ENCODE assay signal across 12 cellular contexts in genomic region chrX:68929332-68930150, GRCh38.
DNase-seq lines count a peak whose midpoint lies in the region; ATAC-seq and TF ChIP-seq lines count a peak whose summit lies in the region.
"Had no signal": no experiment of that assay in that cellular context is flagged by ENCODE, and none has a peak within 500 bp of the region (broad histone marks: within the 10 kb centered on the region; RNA-seq: fewer than 3 reads in every experiment).

No MANE protein-coding gene starts in this region.

- peaks cover 0 to 5% (median 1%) of the 10 kb centered on the region in 4 donors for H3K4me1 Mint-ChIP-seq in naive thymus-derived CD8-positive, alpha-beta T cell
- H3K4me1 Mint-ChIP-seq: activated CD4-positive, alpha-beta T cell treated with anti-CD3 and anti-CD28 coated beads, Interleukin-2, amount 10 ng/mL, durations not matched to agents 24 days and 14 days had no signal

- in situ Hi-C loops in mammary epithelial cell (cut with MboI; ENCODE audit: low sequenced_read_pairs in 2 of 2): loop anchor here in 1 of 2 donors (10.0 kb wide), 1 partner anchor 95 kb away; no protein-coding TSS in a partner anchor

- H3K4me2 ChIP-seq in mammary epithelial cell (ENCODE audit: insufficient read depth, low read depth, low read length): no peak overlapping the region

- H3K4me3 ChIP-seq in mammary epithelial cell (replicated peaks in 1 of 3; ENCODE audit: insufficient read depth in 1 of 3, low read depth in 2 of 3, low read length in 3 of 3) (no peak overlapping the region), thyroid gland (replicated peaks in 1 of 3) (no peak overlapping the region)

- H3K36me3 Mint-ChIP-seq in naive thymus-derived CD8-positive, alpha-beta T cell: no peaks in the 10 kb centered on the region

- no TSS peak for BruUV-seq in mammary epithelial cell (replicated peaks; lab: Mats Ljungman, UMichigan)

- no peak for TF ChIP-seq CTCF in mammary epithelial cell (conservative IDR thresholded peaks at IDR 0.05 in 1 of 2, IDR thresholded peaks at IDR 0.05 in 1 of 2; ENCODE audit: extremely low read depth in 1 of 2, insufficient read depth in 1 of 2, low read depth in 1 of 2, low read length in 2 of 2)
- TF ChIP-seq CTCF in thyroid gland (IDR thresholded peaks at IDR 0.05): no peak

- peak; percentile 56 for DNase-seq in DMS 273 (lab: John Stamatoyannopoulos, UW; ENCODE audit: unreplicated experiment)
- no peak for DNase-seq in DMS 273 treated with DMSO at 0.1 percent for 48 hours (lab: John Stamatoyannopoulos, UW)
- peak; percentile 66 for DNase-seq in mammary epithelial cell
- peak; percentile 41 for DNase-seq in kidney glomerular epithelial cell (lab: John Stamatoyannopoulos, UW)
- peak; percentile 40 to 41 for DNase-seq in thyroid gland
- no peak for DNase-seq in naive thymus-derived CD8-positive, alpha-beta T cell
- no peak for DNase-seq in stimulated activated CD4-positive, alpha-beta T cell treated with anti-CD3 and anti-CD28 coated beads, Interleukin-4, amount 100 ng/mL, for 24 hours
- DNase-seq: activated CD4-positive, alpha-beta T cell treated with anti-CD3 and anti-CD28 coated beads, Interleukin-2, amount 10 ng/mL, durations not matched to agents 24 days and 14 days; amygdala; NCI-H1417 treated with DMSO at 0.1 percent for 48 hours had no signal

- CTCF ChIA-PET in mammary epithelial cell (lab: Charles Lee; ENCODE audit: low non-redundant PET): no interaction called here

- dilution Hi-C loops in mammary epithelial cell (cut with HindIII; ENCODE audit: low sequenced_read_pairs): no loop called here

- peak overlapping the region; percentile 46 for H2AFZ ChIP-seq in mammary epithelial cell (ENCODE audit: low read depth, low read length)

- H3K27me3 ChIP-seq in mammary epithelial cell (ENCODE audit: insufficient read depth, low read length): no peaks in the 10 kb centered on the region
- no peaks in the 10 kb centered on the region for H3K27me3 ChIP-seq in thyroid gland

- H3K9me3 ChIP-seq in mammary epithelial cell (replicated peaks; ENCODE audit: insufficient read depth, low read length) (no peaks in the 10 kb centered on the region), thyroid gland (no peaks in the 10 kb centered on the region)

- no peaks in the 10 kb centered on the region for H3K79me2 ChIP-seq in mammary epithelial cell (ENCODE audit: insufficient read depth, low read length)

- POLR2A ChIA-PET in naive thymus-derived CD8-positive, alpha-beta T cell (lab: Charles Lee): no interaction called here

- no peak overlapping the region for H3K9ac ChIP-seq in mammary epithelial cell (ENCODE audit: insufficient read depth, low read length)

- no peak for ATAC-seq in naive thymus-derived CD8-positive, alpha-beta T cell
- ATAC-seq in GM19023 (IDR thresholded peaks at IDR 0.05; ENCODE audit: unreplicated experiment): no peak

- no peak for TF ChIP-seq POLR2A in thyroid gland (IDR thresholded peaks at IDR 0.05)

- H3K27me3 Mint-ChIP-seq in naive thymus-derived CD8-positive, alpha-beta T cell: no peaks in the 10 kb centered on the region
- H3K27me3 Mint-ChIP-seq: activated CD4-positive, alpha-beta T cell treated with anti-CD3 and anti-CD28 coated beads, Interleukin-2, amount 10 ng/mL, durations not matched to agents 24 days and 14 days had no signal

- H3K36me3 ChIP-seq in mammary epithelial cell (ENCODE audit: insufficient read depth, low read length): no peaks in the 10 kb centered on the region
- H3K36me3 ChIP-seq in thyroid gland: no peaks in the 10 kb centered on the region

- H3K27ac ChIP-seq in mammary epithelial cell (ENCODE audit: insufficient read depth, low read depth, low read length) (no peak overlapping the region), thyroid gland (peak overlapping the region in 1 of 3 donors; percentile 24)
- H3K27ac ChIP-seq: 22Rv1 had no signal

- H3K9me3 Mint-ChIP-seq in naive thymus-derived CD8-positive, alpha-beta T cell: no peaks in the 10 kb centered on the region
- H3K9me3 Mint-ChIP-seq: activated CD4-positive, alpha-beta T cell treated with anti-CD3 and anti-CD28 coated beads, Interleukin-2, amount 10 ng/mL, durations not matched to agents 24 days and 14 days had no signal

- 76% methylated on average over 7 of the region's 9 CpGs for WGBS in mammary epithelial cell (ENCODE audit: low coverage, missing lambda C conversion rate)
- WGBS in thyroid gland, 2 donors: 60 to 64% methylated on average over 3 to 5 of the region's 9 CpGs

- no peaks in the 10 kb centered on the region for H4K20me1 ChIP-seq in mammary epithelial cell (ENCODE audit: insufficient read depth, low read length)

- H3K4me1 ChIP-seq in mammary epithelial cell (ENCODE audit: insufficient read depth, low read length) (peaks cover 16% of the 10 kb centered on the region), thyroid gland (peaks cover 0 to 18% of the 10 kb centered on the region in 2 donors)

- intact Hi-C loops in mammary epithelial cell (cut with micrococcal nuclease) (no loop called here), thyroid gland (cut with DNase I) (no loop called here)

- H3K27ac Mint-ChIP-seq in naive thymus-derived CD8-positive, alpha-beta T cell: peak overlapping the region in 1 of 10 donors; percentile 21
- H3K27ac Mint-ChIP-seq: activated CD4-positive, alpha-beta T cell treated with anti-CD3 and anti-CD28 coated beads, Interleukin-2, amount 10 ng/mL, durations not matched to agents 24 days and 14 days had no signal

- no peak overlapping the region for H3K4me3 Mint-ChIP-seq in naive thymus-derived CD8-positive, alpha-beta T cell
- H3K4me3 Mint-ChIP-seq: activated CD4-positive, alpha-beta T cell treated with anti-CD3 and anti-CD28 coated beads, Interleukin-2, amount 10 ng/mL, durations not matched to agents 24 days and 14 days had no signal

Comparison
In these comparisons a context has a peak if more than half of its experiments do, and no peak if none do; other contexts are left out.
1. DNase-seq: peak in DMS 273 (single experiment), mammary epithelial cell (single experiment), kidney glomerular epithelial cell (single experiment) and thyroid gland (2 of 2); none in DMS 273 treated with DMSO at 0.1 percent for 48 hours (single experiment), naive thymus-derived CD8-positive, alpha-beta T cell (0 of 10) and stimulated activated CD4-positive, alpha-beta T cell treated with anti-CD3 and anti-CD28 coated beads, Interleukin-4, amount 100 ng/mL, for 24 hours (single experiment).